ENCODE assay signal across 13 cellular contexts in the genomic region with DNA sequence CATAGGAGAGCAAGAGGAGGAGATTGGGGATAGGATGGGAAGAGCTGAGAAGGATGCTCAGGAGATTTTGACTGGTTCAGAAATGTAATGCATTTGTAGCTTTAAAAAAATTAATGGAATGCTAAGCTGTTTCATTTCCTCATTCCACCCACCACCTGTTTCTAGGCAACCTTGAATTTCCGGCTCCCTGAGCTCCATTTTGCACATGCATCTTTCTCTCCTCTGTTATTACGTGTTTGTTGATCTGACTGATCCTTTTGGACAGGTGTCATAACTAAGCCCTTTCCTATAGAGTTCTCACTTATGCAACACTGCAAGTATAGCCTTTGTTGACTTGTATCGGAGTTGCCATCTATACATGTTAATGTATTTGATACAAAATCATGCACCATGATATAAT. TPM values are rescaled to one million over a fixed set of nuclear protein-coding genes. Genes with fewer than 3 reads are reported as not detected.
A peak's percentile ranks its signal among the peaks of the same experiment; 100 is the strongest.
DNase-seq lines count a peak whose midpoint lies in the region; ATAC-seq and TF ChIP-seq lines count a peak whose summit lies in the region.
"Had no signal": no experiment of that assay in that cellular context is flagged by ENCODE, and none has a peak within 500 bp of the region (broad histone marks: within the 10 kb centered on the region; RNA-seq: fewer than 3 reads in every experiment).

No MANE protein-coding gene starts in this region.

- H3K4me3 ChIP-seq in mesendoderm (ENCODE audit: low read length) = no peak overlapping the region
- H3K4me3 ChIP-seq in aorta (ENCODE audit: low read length in 2 of 2) = no peak overlapping the region

- no peak overlapping the region for H2BK5ac ChIP-seq in mesendoderm (ENCODE audit: low read length)

- H3K23ac ChIP-seq in mesendoderm (ENCODE audit: low read length) = no peak overlapping the region

- H3K27me3 ChIP-seq in mesendoderm (ENCODE audit: insufficient read depth, low read length, poor library complexity) (no peaks in the 10 kb centered on the region), aorta (ENCODE audit: control insufficient read depth in 1 of 2, insufficient read depth in 2 of 2, low read length in 1 of 2) (no peaks in the 10 kb centered on the region)

- H3K36me3 ChIP-seq in mesendoderm (ENCODE audit: control insufficient read depth, insufficient read depth, low read length) (no peaks in the 10 kb centered on the region), aorta (ENCODE audit: control insufficient read depth in 1 of 2, insufficient read depth in 2 of 2, low read length in 1 of 2) (no peaks in the 10 kb centered on the region)

- no peak overlapping the region for H3K9ac ChIP-seq in mesendoderm (ENCODE audit: low read length)

- ATAC-seq in aorta (ENCODE audit: low FRiP score) = no peak

- no peak overlapping the region for H2BK15ac ChIP-seq in mesendoderm (replicated peaks; ENCODE audit: low read depth)

- H3K9me3 ChIP-seq in aorta (ENCODE audit: control insufficient read depth, low read length) = no peaks in the 10 kb centered on the region

- DNase-seq in NCI-H2171 treated with DMSO at 0.1 percent for 48 hours (lab: John Stamatoyannopoulos, UW) = peak; percentile 29
- no peak for DNase-seq in NCI-H2171 (lab: John Stamatoyannopoulos, UW)
- DNase-seq in NAMALWA (ENCODE audit: low spot score) = peak; percentile 51
- peak; percentile 32 for DNase-seq in dermis blood vessel endothelial cell
- no peak for DNase-seq in type B pancreatic cell (ENCODE audit: extremely low spot score, unreplicated experiment)
- DNase-seq in mesendoderm = no peak
- no peak for DNase-seq in activated T-cell treated with anti-CD3 and anti-CD28 coated beads, Interleukin-2, amount 50 U/mL, for 48 hours
- DNase-seq in aorta = no peak
- DNase-seq: activated naive CD4-positive, alpha-beta T cell treated with anti-CD3 and anti-CD28 coated beads, Interleukin-2, amount 50 U/mL, for 16 hours; GOT3 had no signal

- H3K79me2 ChIP-seq in mesendoderm (ENCODE audit: control insufficient read depth, insufficient read depth, low read length) = no peaks in the 10 kb centered on the region

- intact Hi-C loops in aorta (cut with DNase I) = no loop called here

- no peak overlapping the region for H3K18ac ChIP-seq in mesendoderm (ENCODE audit: low read length)

- no peaks in the 10 kb centered on the region for H3K79me1 ChIP-seq in mesendoderm (ENCODE audit: low read length)

- no peak overlapping the region for H2BK120ac ChIP-seq in mesendoderm (ENCODE audit: low read depth, low read length)

- peaks cover 8% of the 10 kb centered on the region for H3K4me1 Mint-ChIP-seq in type B pancreatic cell (ENCODE audit: unreplicated experiment)

- peaks cover 4% of the 10 kb centered on the region for H3K9me3 Mint-ChIP-seq in type B pancreatic cell

- no peak overlapping the region for H4K8ac ChIP-seq in mesendoderm (ENCODE audit: low read depth, low read length)

- H3K4me1 ChIP-seq in mesendoderm (ENCODE audit: control insufficient read depth, low read depth, low read length) (no peaks in the 10 kb centered on the region), aorta (ENCODE audit: control insufficient read depth in 1 of 2, insufficient read depth in 2 of 2, low read length in 2 of 2) (no peaks in the 10 kb centered on the region)

- no peak overlapping the region for H2AK5ac ChIP-seq in mesendoderm (ENCODE audit: low read length)

- no peak for TF ChIP-seq CTCF in type B pancreatic cell (conservative IDR thresholded peaks at IDR 0.05)

- no peak overlapping the region for H3K4me2 ChIP-seq in mesendoderm (ENCODE audit: low read length)

- H3K27ac ChIP-seq in mesendoderm (ENCODE audit: low read depth, low read length) (no peak overlapping the region), aorta (ENCODE audit: low read depth in 1 of 2, low read length in 2 of 2) (no peak overlapping the region)

- no peak overlapping the region for H4K5ac ChIP-seq in mesendoderm (ENCODE audit: low read length)

- no peak overlapping the region for H3K56ac ChIP-seq in mesendoderm (ENCODE audit: low read length)

- H3K27ac Mint-ChIP-seq in type B pancreatic cell = peak overlapping the region; percentile 30

- no CpG with 5 or more reads among the region's 3 CpGs for WGBS in mesendoderm (ENCODE audit: extremely low coverage, insufficient coverage, low lambda C conversion rate)
- 75 to 80% methylated on average over 3 of the region's 3 CpGs for WGBS in aorta, 2 donors

- H3K4ac ChIP-seq in mesendoderm (ENCODE audit: low read depth, low read length) = no peak overlapping the region

- no peaks in the 10 kb centered on the region for H3K36me3 Mint-ChIP-seq in type B pancreatic cell

- no peaks in the 10 kb centered on the region for H3K27me3 Mint-ChIP-seq in type B pancreatic cell

- H3K4me3 Mint-ChIP-seq in type B pancreatic cell = no peak overlapping the region

RNA-seq across cellular contexts. Expression of gene TMPRSS7, which starts 4.3 kb away (rescaled TPM):
- total RNA-seq in dermis blood vessel endothelial cell = not detected in 2 replicates
- total RNA-seq in type B pancreatic cell (ENCODE audit: low replicate concordance) = 0.48 TPM in 1 of 2 replicates, not detected in the other
- 0.01 TPM for polyA plus RNA-seq in mesendoderm (2013, experiment 1 of 2)
- polyA plus RNA-seq in mesendoderm (2013, experiment 2 of 2) = not detected
- not detected for total RNA-seq in aorta
- polyA plus RNA-seq in aorta = not detected
- total RNA-seq: A673, endothelial cell of umbilical vein, mesenteric fat pad had no signal
- polyA plus RNA-seq: endothelial cell of umbilical vein had no signal

RNA-seq across cellular contexts. Expression of gene TAGLN3, which starts 40.1 kb away (rescaled TPM):
- total RNA-seq in dermis blood vessel endothelial cell = 0.19 and 0.85 TPM in 2 replicates
- 4.8 and 14.8 TPM in 2 replicates for total RNA-seq in type B pancreatic cell (ENCODE audit: low replicate concordance)
- polyA plus RNA-seq in mesendoderm (2013, experiment 1 of 2) = 4.0 TPM
- polyA plus RNA-seq in mesendoderm (2013, experiment 2 of 2) = 3.9 TPM
- total RNA-seq in aorta = not detected
- not detected for polyA plus RNA-seq in aorta
- total RNA-seq: endothelial cell of umbilical vein, mesenteric fat pad had no signal
- polyA plus RNA-seq: endothelial cell of umbilical vein had no signal

RNA-seq across cellular contexts. Expression of gene C3orf52, which starts 47.3 kb away (rescaled TPM):
- total RNA-seq in dermis blood vessel endothelial cell = 6.7 and 7.7 TPM in 2 replicates
- total RNA-seq in type B pancreatic cell (ENCODE audit: low replicate concordance) = 8.4 and 11.9 TPM in 2 replicates
- 6.2 TPM for polyA plus RNA-seq in mesendoderm (2013, experiment 1 of 2)
- polyA plus RNA-seq in mesendoderm (2013, experiment 2 of 2) = 6.9 TPM
- total RNA-seq in aorta = 10 to 100 TPM in 1 of 2 donors, 1 to 10 TPM in 1; 9.1 to 16.8 TPM
- 1 to 10 TPM in 1 of 2 donors, under 1 TPM in 1; 0.88 to 1.3 TPM for polyA plus RNA-seq in aorta

Comparison
In these comparisons a context has a peak if more than half of its experiments do, and no peak if none do; other contexts are left out.
1. DNase-seq: peak in NCI-H2171 treated with DMSO at 0.1 percent for 48 hours (single experiment), NAMALWA (single experiment) and dermis blood vessel endothelial cell (single experiment); none in NCI-H2171 (single experiment), type B pancreatic cell (single experiment), mesendoderm (single experiment), activated T-cell treated with anti-CD3 and anti-CD28 coated beads, Interleukin-2, amount 50 U/mL, for 48 hours (0 of 2) and aorta (0 of 2).